In genomic region chr3:178558637-178559036, GRCh38 we compare ENCODE assay signal across 15 cellular contexts. TPM values are rescaled to one million over a fixed set of nuclear protein-coding genes. Genes with fewer than 3 reads are reported as not detected.
A peak's percentile ranks its signal among the peaks of the same experiment; 100 is the strongest.
DNase-seq lines count a peak whose midpoint lies in the region; ATAC-seq, FAIRE-seq and TF ChIP-seq lines count a peak whose summit lies in the region.
"Had no signal": no experiment of that assay in that cellular context is flagged by ENCODE, and none has a peak within 500 bp of the region (broad histone marks: within the 10 kb centered on the region; RNA-seq: fewer than 3 reads in every experiment).

No MANE protein-coding gene starts in this region.

- H3K27me3 ChIP-seq in IMR-90 (ENCODE audit: control insufficient read depth, insufficient read depth, low read length) (no peaks in the 10 kb centered on the region), GM12878 (replicated peaks in 1 of 2; ENCODE audit: control insufficient read depth in 2 of 2, insufficient read depth in 2 of 2, low read length in 1 of 2) (no peaks in the 10 kb centered on the region), prostate gland (replicated peaks; ENCODE audit: insufficient read depth) (no peaks in the 10 kb centered on the region)
- H3K27me3 ChIP-seq: gastrocnemius medialis, ovary had no signal

- in situ Hi-C loops in IMR-90 (cut with MboI; ENCODE audit: low sequenced_read_pairs) (no loop called here), GM12878 (cut with MboI) (no loop called here)

- no peak overlapping the region for H4K8ac ChIP-seq in IMR-90 (ENCODE audit: low read depth in 2 of 2, low read length in 2 of 2)

- peak overlapping the region; percentile 16 for H2AK9ac ChIP-seq in IMR-90 (replicated peaks; ENCODE audit: low read depth, low read length, poor library complexity)

- FAIRE-seq in GM12878 (lab: Jason Lieb, UNC): no peak
- FAIRE-seq: bronchial epithelial cell had no signal

- H4K91ac ChIP-seq in IMR-90 (ENCODE audit: insufficient read depth, low read depth, low read length): no peak overlapping the region

- H2AFZ ChIP-seq in IMR-90 (replicated peaks; ENCODE audit: low read length, poor library complexity): no peak overlapping the region
- H2AFZ ChIP-seq in GM12878 (ENCODE audit: control insufficient read depth, low read depth, low read length): no peak overlapping the region

- no peak overlapping the region for H2BK120ac ChIP-seq in IMR-90 (ENCODE audit: low read depth, low read length)

- no peak overlapping the region for H2BK5ac ChIP-seq in IMR-90 (ENCODE audit: low read depth, low read length, poor library complexity, severe bottlenecking)

- H3K4me1 ChIP-seq in IMR-90 (ENCODE audit: control insufficient read depth, insufficient read depth, low read length) (no peaks in the 10 kb centered on the region), GM12878 (ENCODE audit: control insufficient read depth, insufficient read depth, low read length) (peaks cover 5% of the 10 kb centered on the region), prostate gland (replicated peaks) (no peaks in the 10 kb centered on the region)

- TF ChIP-seq EP300 in GM12878 (IDR thresholded peaks at IDR 0.05; ENCODE audit: borderline replicate concordance in 1 of 2, control insufficient read depth in 1 of 2, low read depth in 2 of 2, low read length in 2 of 2): no peak

- POLR2A ChIA-PET in IMR-90 (lab: Charles Lee; ENCODE audit: unreplicated experiment): no interaction called here
- POLR2A ChIA-PET in GM12878 (lab: Charles Lee): no interaction called here

- H3K4me3 ChIP-seq in IMR-90 (ENCODE audit: insufficient read depth, low read depth, low read length): no peak overlapping the region
- H3K4me3 ChIP-seq in GM12878: no peak overlapping the region
- no peak overlapping the region for H3K4me3 ChIP-seq in prostate gland
- H3K4me3 ChIP-seq: gastrocnemius medialis, ovary had no signal

- H3K9me1 ChIP-seq in IMR-90 (ENCODE audit: insufficient read depth, low read length): no peaks in the 10 kb centered on the region

- DNase-seq in DMS153 (lab: John Stamatoyannopoulos, UW) (peak; percentile 53), IMR-90 (no peak), NCI-H2171 (lab: John Stamatoyannopoulos, UW) (peak; percentile 26), GM12878 (ENCODE audit: low read depth, low spot score) (no peak), prostate gland (ENCODE audit: low spot score) (no peak), occipital lobe (lab: John Stamatoyannopoulos, UW) (no peak)
- DNase-seq: CD8-positive, alpha-beta memory T cell; gastrocnemius medialis; ovary; PC-3; stimulated activated CD4-positive, alpha-beta T cell treated with anti-CD3 and anti-CD28 coated beads, Interleukin-12 subunit alpha, Interleukin-12 subunit beta, amount 100 ng/mL, for 4 hours; SW 1271 had no signal

- H3K4ac ChIP-seq in IMR-90 (ENCODE audit: low read depth, low read length): no peak overlapping the region

- intact Hi-C loops in IMR-90 (cut with micrococcal nuclease): no loop called here
- intact Hi-C loops in GM12878 (cut with micrococcal nuclease; ENCODE audit: unreplicated experiment): no loop called here
- intact Hi-C loops in prostate gland (cut with DNase I): no loop called here

- TF ChIP-seq CTCF in IMR-90 (conservative IDR thresholded peaks at IDR 0.05; ENCODE audit: low read depth, low read length) (no peak), GM12878 (IDR thresholded peaks at IDR 0.05 in 2 of 3, conservative IDR thresholded peaks at IDR 0.05 in 1 of 3; ENCODE audit: control insufficient read depth in 2 of 3, extremely low read depth in 1 of 3, insufficient read depth in 1 of 3, low read depth in 3 of 3, low read length in 3 of 3) (no peak), prostate gland (IDR thresholded peaks at IDR 0.05) (no peak)

- no peak overlapping the region for H2AK5ac ChIP-seq in IMR-90 (ENCODE audit: low read depth, low read length)

- H3K9ac ChIP-seq in IMR-90 (ENCODE audit: low read depth, low read length) (no peak overlapping the region), GM12878 (ENCODE audit: control insufficient read depth, insufficient read depth, low read length) (no peak overlapping the region)

- H3K27ac ChIP-seq in IMR-90 (ENCODE audit: insufficient read depth, low read length) (no peak overlapping the region), GM12878 (ENCODE audit: control insufficient read depth, insufficient read depth) (no peak overlapping the region), prostate gland (no peak overlapping the region)
- H3K27ac ChIP-seq: gastrocnemius medialis had no signal

- H4K20me1 ChIP-seq in IMR-90 (ENCODE audit: insufficient read depth, low read length): no peaks in the 10 kb centered on the region
- H4K20me1 ChIP-seq in GM12878 (ENCODE audit: control insufficient read depth, insufficient read depth): no peaks in the 10 kb centered on the region

- CTCF ChIA-PET in IMR-90 (lab: Yijun Ruan, JAX) (no interaction called here), GM12878 (lab: Yijun Ruan, JAX) (interaction anchor here (1.0 to 1.1 kb wide), 2 partner anchors 40 to 122 kb away, joined by 3 to 4 read pairs; no protein-coding TSS in a partner anchor)

- H3K23ac ChIP-seq in IMR-90 (ENCODE audit: low read depth, low read length): no peak overlapping the region

- no peaks in the 10 kb centered on the region for H3K36me3 ChIP-seq in IMR-90 (ENCODE audit: control insufficient read depth, insufficient read depth, low read length)
- peaks cover 0 to 3% of the 10 kb centered on the region in 2 experiments; a peak in 1 of 4 replicates for H3K36me3 ChIP-seq in GM12878 (ENCODE audit: control insufficient read depth in 2 of 2, insufficient read depth in 2 of 2, low read length in 1 of 2)
- no peaks in the 10 kb centered on the region for H3K36me3 ChIP-seq in prostate gland
- H3K36me3 ChIP-seq: gastrocnemius medialis, ovary had no signal

- H3K79me1 ChIP-seq in IMR-90 (ENCODE audit: low read depth in 1 of 2, low read length in 2 of 2): no peaks in the 10 kb centered on the region

- H2BK15ac ChIP-seq in IMR-90 (ENCODE audit: low read depth, low read length): no peak overlapping the region

- H4K5ac ChIP-seq in IMR-90 (ENCODE audit: low read depth, low read length): no peak overlapping the region

- dilution Hi-C loops in IMR-90 (cut with HindIII; ENCODE audit: low sequenced_read_pairs, unreplicated experiment): no loop called here

- H3K56ac ChIP-seq in IMR-90 (ENCODE audit: extremely low read depth, insufficient read depth, low read length): no peak overlapping the region

- H3K4me2 ChIP-seq in IMR-90 (ENCODE audit: low read depth, low read length) (no peak overlapping the region), GM12878 (ENCODE audit: control insufficient read depth, insufficient read depth) (no peak overlapping the region)

- WGBS in IMR-90 (ENCODE audit: extremely low coverage in 2 of 2, insufficient read length in 1 of 2), 2 experiments: no CpG with 5 or more reads among the region's 8 CpGs
- WGBS in GM12878 (ENCODE audit: insufficient coverage, insufficient replicate concordance, low lambda C conversion rate, missing lambda C conversion rate): 51% methylated on average over 8 of the region's 8 CpGs
- WGBS in prostate gland: 47% methylated on average over 8 of the region's 8 CpGs

- TF ChIP-seq POLR2A in IMR-90 (IDR thresholded peaks at IDR 0.05; ENCODE audit: low read depth, low read length) (no peak), GM12878 (IDR thresholded peaks at IDR 0.05; ENCODE audit: low read depth, low read length) (no peak), prostate gland (IDR thresholded peaks at IDR 0.05) (no peak)

- BruUV-seq in IMR-90 (replicated peaks; lab: Mats Ljungman, UMichigan): no TSS peak
- BruUV-seq in GM12878 (replicated peaks; lab: Mats Ljungman, UMichigan): no TSS peak

- no peak overlapping the region for H3K18ac ChIP-seq in IMR-90 (ENCODE audit: low read depth, low read length)

- H3K79me2 ChIP-seq in GM12878 (ENCODE audit: control insufficient read depth, insufficient read depth, low read length): peaks cover 20% of the 10 kb centered on the region

- RAD21 ChIA-PET in GM12878 (lab: Charles Lee; ENCODE audit: unreplicated experiment): interaction anchor here (0.8 to 0.9 kb wide), 2 partner anchors 9 to 39 kb away, joined by 3 read pairs; no protein-coding TSS in a partner anchor

- H2BK20ac ChIP-seq in IMR-90 (ENCODE audit: low read depth, low read length): no peak overlapping the region

- TF ChIP-seq RAD21 in IMR-90 (IDR thresholded peaks at IDR 0.05; ENCODE audit: low read length) (no peak), GM12878 (IDR thresholded peaks at IDR 0.05; ENCODE audit: insufficient read depth, low read depth, low read length) (no peak)

- SMC1A ChIA-PET in GM12878 (lab: Charles Lee; ENCODE audit: uncharacterized antibody, unreplicated experiment): interaction anchor here (0.9 to 1.3 kb wide), 5 partner anchors 9 to 47 kb away, joined by 3 to 4 read pairs (median 3); no protein-coding TSS in a partner anchor

- H3K9me3 ChIP-seq in IMR-90 (ENCODE audit: control insufficient read depth, insufficient read depth, low read length) (no peaks in the 10 kb centered on the region), GM12878 (replicated peaks; ENCODE audit: control insufficient read depth, insufficient read depth, low read length) (no peaks in the 10 kb centered on the region; the same call in 1 of the 3 replicates), prostate gland (no peaks in the 10 kb centered on the region)
- H3K9me3 ChIP-seq: gastrocnemius medialis, ovary had no signal

- ATAC-seq in IMR-90 (ENCODE audit: low read depth) (no peak), GM12878 (peak; percentile 63), HG02970 (IDR thresholded peaks at IDR 0.05; ENCODE audit: low FRiP score, unreplicated experiment) (no peak), GM19397 (IDR thresholded peaks at IDR 0.05; ENCODE audit: unreplicated experiment) (no peak)
- ATAC-seq: gastrocnemius medialis, PC-3 had no signal

- H3K14ac ChIP-seq in IMR-90 (replicated peaks; ENCODE audit: low read depth, low read length): no peak overlapping the region

RNA-seq across cellular contexts. Expression of gene KCNMB2, which starts 22.4 kb away (rescaled TPM):
- total RNA-seq in IMR-90 (2012; rRNA removed): not detected in 2 replicates
- not detected in 2 replicates for polyA plus RNA-seq in IMR-90 (2012; rRNA removed)
- polyA plus RNA-seq in IMR-90 (2012; cell fraction: cytosol; rRNA removed): not detected in 2 replicates
- not detected in 2 replicates for polyA plus RNA-seq in IMR-90 (2012; cell fraction: nucleus; rRNA removed; ENCODE audit: low replicate concordance)
- 0.81 and 1.2 TPM in 2 replicates for total RNA-seq in GM12878 (2013; cell fraction: nucleolus; rRNA removed)
- 11.8 and 12.9 TPM in 2 replicates for total RNA-seq in GM12878 (2014; rRNA removed)
- 14.9 and 21.2 TPM in 2 replicates for total RNA-seq in GM12878 (2014; rRNA removed; fragmentation: Illumina TruSeq; extraction: Trizol)
- total RNA-seq in GM12878 (2021): 7.5 and 8.1 TPM in 2 replicates
- polyA plus RNA-seq in GM12878 (2011; ENCODE audit: low read depth): 5.2 TPM
- 0.20 and 0.22 TPM in 2 replicates for polyA plus RNA-seq in GM12878 (2011; rRNA removed)
- 0.23 TPM in 1 of 2 replicates, not detected in the other for polyA plus RNA-seq in GM12878 (2011; cell fraction: cytosol; rRNA removed)
- not detected in 2 replicates for polyA plus RNA-seq in GM12878 (2011; cell fraction: nucleus; rRNA removed)
- polyA plus RNA-seq in GM12878 (2012): 10.5 and 11.7 TPM in 2 replicates
- polyA plus RNA-seq in GM12878 (2014; fragmentation: Illumina TruSeq; extraction: Trizol): 9.1 and 12.5 TPM in 2 replicates
- 10 to 100 TPM; 10.2 to 18.0 TPM for polyA plus RNA-seq in GM12878 (2014; fragmentation: Nextera tagmentation; extraction: Ambion mirVana)
- 7.0 and 7.3 TPM in 2 replicates for polyA plus RNA-seq in GM12878 (2014; rRNA removed)
- polyA plus RNA-seq in GM12878 (2016; fragmentation: Nextera tagmentation; extraction: Ambion mirVana): 10 to 100 TPM; 17.8 to 18.8 TPM
- not detected in 2 replicates for polyA minus RNA-seq in GM12878 (2011; rRNA and poly(A)+ RNA removed)
- polyA minus RNA-seq in GM12878 (2011; cell fraction: cytosol; rRNA and poly(A)+ RNA removed): not detected in 2 replicates
- polyA minus RNA-seq in GM12878 (2011; cell fraction: nucleus; rRNA and poly(A)+ RNA removed): 0.24 TPM in 1 of 2 replicates, not detected in the other
- total RNA-seq in prostate gland: under 1 TPM in 1 of 2 donors, not detected in 1; 0.68 TPM
- 15.4 TPM for total RNA-seq in occipital lobe
- total RNA-seq: bronchial epithelial cell; CD8-positive, alpha-beta memory T cell; gastrocnemius medialis; PC-3 had no signal
- polyA plus RNA-seq: CD8-positive, alpha-beta memory T cell had no signal

Comparison
In these comparisons a context has a peak if more than half of its experiments do, and no peak if none do; other contexts are left out.
1. DNase-seq: peak in DMS153 (single experiment) and NCI-H2171 (single experiment); none in IMR-90 (single experiment), GM12878 (single experiment), prostate gland (single experiment) and occipital lobe (single experiment).